In the genomic region with DNA sequence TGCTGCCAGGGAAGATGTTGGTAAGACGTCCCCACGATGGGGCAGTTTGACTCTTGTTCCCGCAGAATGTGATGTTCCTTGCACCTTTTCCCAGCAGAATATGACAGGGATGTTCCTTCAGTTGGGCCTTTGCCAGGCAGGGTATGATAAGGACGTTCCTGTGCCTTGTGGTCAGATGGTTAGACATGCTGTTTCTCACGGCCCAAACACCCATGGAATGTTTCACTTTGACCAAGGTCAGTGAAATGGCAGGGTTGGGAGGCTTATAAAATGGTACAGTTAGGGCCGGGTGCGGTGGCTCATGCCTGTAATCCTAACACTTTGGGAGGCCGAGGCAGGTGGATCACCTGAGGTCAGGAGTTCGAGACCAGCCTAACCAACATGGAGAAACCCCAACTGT, we compare ENCODE assay signal across 21 cellular contexts. TPM values are rescaled to one million over a fixed set of nuclear protein-coding genes. Genes with fewer than 3 reads are reported as not detected.
A peak's percentile ranks its signal among the peaks of the same experiment; 100 is the strongest.
DNase-seq lines count a peak whose midpoint lies in the region; TF ChIP-seq lines count a peak whose summit lies in the region.
"Had no signal": no experiment of that assay in that cellular context is flagged by ENCODE, and none has a peak within 500 bp of the region (broad histone marks: within the 10 kb centered on the region; RNA-seq: fewer than 3 reads in every experiment).

No MANE protein-coding gene starts in this region.

- DNase-seq in A172 (ENCODE audit: low spot score) (peak; percentile 96), GM04504 (ENCODE audit: low read depth) (peak; percentile 42), SK-N-SH (no peak), fibroblast of villous mesenchyme (ENCODE audit: low read depth) (peak; percentile 74), glutamatergic neuron (no peak), OCI-M1 (lab: John Stamatoyannopoulos, UW) (no peak), HuH-7.5 (ENCODE audit: low spot score) (no peak)
- no peak for DNase-seq in activated CD4-positive, alpha-beta T cell treated with anti-CD3 and anti-CD28 coated beads for 48 hours
- DNase-seq: activated CD4-positive, alpha-beta memory T cell treated with anti-CD3 and anti-CD28 coated beads for 36 hours; activated T-cell treated with anti-CD3 and anti-CD28 coated beads, Interleukin-2, amount 50 U/mL, for 4 hours; CD8-positive, alpha-beta memory T cell; NCI-H1105 treated with DMSO at 0.1 percent for 48 hours; NCI-H2171; NCI-H748 treated with DMSO at 0.1 percent for 48 hours; stimulated activated naive CD4-positive, alpha-beta T cell treated with Interleukin-2 at 50 U/mL for 16 hours; upper lobe of left lung had no signal

- no peaks in the 10 kb centered on the region for H3K9me2 ChIP-seq in SK-N-SH

- POLR2A ChIA-PET in SK-N-SH (lab: Yijun Ruan, JAX), result no interaction called here

- H3K27ac ChIP-seq in SK-N-SH (ENCODE audit: low read depth in 2 of 2, low read length in 1 of 2), result peak overlapping the region in 1 of 2 experiments; percentile 42; a peak in 2 of 4 replicates
- H3K27ac ChIP-seq: KMS-11, neural progenitor cell, upper lobe of left lung had no signal

- H3K4me2 ChIP-seq in SK-N-SH, result peak overlapping the region; percentile 30; the same call in 1 of the 2 replicates
- H3K4me2 ChIP-seq: KMS-11, neural progenitor cell had no signal

- peak in 1 of 2 experiments; percentile 73; a peak in 1 of 4 replicates for TF ChIP-seq EP300 in SK-N-SH (IDR thresholded peaks at IDR 0.05; ENCODE audit: borderline replicate concordance in 1 of 2, low read depth in 1 of 2, low read length in 1 of 2)

- 78% methylated on average over 9 of the region's 9 CpGs for WGBS in SK-N-SH (ENCODE audit: low lambda C conversion rate)

- H3K9me3 ChIP-seq in SK-N-SH, result no peaks in the 10 kb centered on the region
- H3K9me3 ChIP-seq: upper lobe of left lung had no signal

- H4K20me1 ChIP-seq in SK-N-SH (ENCODE audit: insufficient read depth), result no peaks in the 10 kb centered on the region

- peaks cover 0 to 5% of the 10 kb centered on the region in 2 experiments; a peak in 1 of 4 replicates for H3K4me1 ChIP-seq in SK-N-SH (ENCODE audit: control insufficient read depth in 1 of 2, insufficient read depth in 2 of 2, low read depth in 1 of 2, low read length in 1 of 2)
- H3K4me1 ChIP-seq: neural progenitor cell, upper lobe of left lung had no signal

- H3K36me3 Mint-ChIP-seq in glutamatergic neuron (ENCODE audit: unreplicated experiment), result no peaks in the 10 kb centered on the region
- H3K36me3 Mint-ChIP-seq: activated CD4-positive, alpha-beta memory T cell treated with anti-CD3 and anti-CD28 coated beads for 36 hours; activated naive CD4-positive, alpha-beta T cell treated with anti-CD3 and anti-CD28 coated beads, Interleukin-2, amount 50 U/mL, for 24 hours; CD8-positive, alpha-beta memory T cell; mesothelial cell of epicardium; neural progenitor cell had no signal

- no peaks in the 10 kb centered on the region for H3K27me3 ChIP-seq in SK-N-SH (ENCODE audit: insufficient read depth)
- H3K27me3 ChIP-seq: neural progenitor cell, upper lobe of left lung had no signal

- H3K27ac Mint-ChIP-seq in glutamatergic neuron (ENCODE audit: unreplicated experiment), result no peak overlapping the region
- H3K27ac Mint-ChIP-seq: activated CD4-positive, alpha-beta memory T cell treated with anti-CD3 and anti-CD28 coated beads for 36 hours; activated naive CD4-positive, alpha-beta T cell treated with anti-CD3 and anti-CD28 coated beads, Interleukin-2, amount 50 U/mL, for 24 hours; CD8-positive, alpha-beta memory T cell; mesothelial cell of epicardium; neural progenitor cell had no signal

- CTCF ChIA-PET in SK-N-SH (lab: Yijun Ruan, JAX), result interaction anchor here (0.6 to 2.4 kb wide), 5 partner anchors 10 to 1989 kb away, joined by 3 to 18 read pairs (median 3); no protein-coding TSS in a partner anchor

- no peak overlapping the region for H3K4me3 Mint-ChIP-seq in glutamatergic neuron (ENCODE audit: unreplicated experiment)
- H3K4me3 Mint-ChIP-seq: activated CD4-positive, alpha-beta memory T cell treated with anti-CD3 and anti-CD28 coated beads for 36 hours; activated naive CD4-positive, alpha-beta T cell treated with anti-CD3 and anti-CD28 coated beads, Interleukin-2, amount 50 U/mL, for 24 hours; activated T-cell treated with anti-CD3 and anti-CD28 coated beads, Interleukin-2, amount 50 U/mL, for 4 hours; CD8-positive, alpha-beta memory T cell; mesothelial cell of epicardium; neural progenitor cell had no signal

- TF ChIP-seq RAD21 in SK-N-SH (IDR thresholded peaks at IDR 0.05; ENCODE audit: low read length), result no peak

- no peak for TF ChIP-seq CTCF in SK-N-SH (IDR thresholded peaks at IDR 0.05)
- no peak for TF ChIP-seq CTCF in fibroblast of villous mesenchyme (IDR thresholded peaks at IDR 0.05; ENCODE audit: insufficient read depth, low read depth, low read length)
- no peak for TF ChIP-seq CTCF in glutamatergic neuron (IDR thresholded peaks at IDR 0.05; ENCODE audit: partially characterized antibody, unreplicated experiment)

- no peak overlapping the region for H2AFZ ChIP-seq in SK-N-SH (ENCODE audit: low read depth)
- H2AFZ ChIP-seq: neural progenitor cell had no signal

- H3K4me3 ChIP-seq in SK-N-SH (ENCODE audit: low read depth in 2 of 2, low read length in 1 of 2) (no peak overlapping the region), fibroblast of villous mesenchyme (ENCODE audit: low read depth, low read length) (no peak overlapping the region)
- H3K4me3 ChIP-seq: GM12878, neural progenitor cell, upper lobe of left lung had no signal

- peak overlapping the region; percentile 19 for H3K9ac ChIP-seq in SK-N-SH
- H3K9ac ChIP-seq: KMS-11, neural progenitor cell had no signal

- H3K79me2 ChIP-seq in SK-N-SH (ENCODE audit: insufficient read depth), result no peaks in the 10 kb centered on the region

- H3K4me1 Mint-ChIP-seq in glutamatergic neuron (ENCODE audit: low read depth, unreplicated experiment), result peaks cover 3% of the 10 kb centered on the region
- H3K4me1 Mint-ChIP-seq: activated naive CD4-positive, alpha-beta T cell treated with anti-CD3 and anti-CD28 coated beads, Interleukin-2, amount 50 U/mL, for 24 hours; CD8-positive, alpha-beta memory T cell; mesothelial cell of epicardium; neural progenitor cell had no signal

- H3K9me3 Mint-ChIP-seq in glutamatergic neuron (ENCODE audit: unreplicated experiment), result no peaks in the 10 kb centered on the region
- H3K9me3 Mint-ChIP-seq: activated CD4-positive, alpha-beta memory T cell treated with anti-CD3 and anti-CD28 coated beads for 36 hours; activated naive CD4-positive, alpha-beta T cell treated with anti-CD3 and anti-CD28 coated beads, Interleukin-2, amount 50 U/mL, for 24 hours; activated T-cell treated with anti-CD3 and anti-CD28 coated beads, Interleukin-2, amount 50 U/mL, for 4 hours; CD8-positive, alpha-beta memory T cell; mesothelial cell of epicardium; neural progenitor cell had no signal

- H3F3A ChIP-seq in SK-N-SH (replicated peaks; ENCODE audit: insufficient read depth), result no peaks in the 10 kb centered on the region

- no peaks in the 10 kb centered on the region for H3K27me3 Mint-ChIP-seq in glutamatergic neuron (ENCODE audit: unreplicated experiment)

- no peaks in the 10 kb centered on the region for H3K36me3 ChIP-seq in SK-N-SH (replicated peaks in 1 of 2; ENCODE audit: control insufficient read depth in 1 of 2, insufficient read depth in 2 of 2, low read length in 1 of 2)
- H3K36me3 ChIP-seq: neural progenitor cell, upper lobe of left lung had no signal

TF ChIP-seq in SK-N-SH, 30 proteins besides CTCF, POLR2A, EP300 and RAD21 (continues in another document):
- TF ChIP-seq NRF1 (IDR thresholded peaks at IDR 0.05; ENCODE audit: low read depth, low read length) (no peak), RXRA (IDR thresholded peaks at IDR 0.05; ENCODE audit: borderline replicate concordance, low read depth) (peak; percentile 68; the same call in 1 of the 2 replicates), SMC3 (IDR thresholded peaks at IDR 0.05; ENCODE audit: low read depth, low read length) (no peak), FOSL2 (IDR thresholded peaks at IDR 0.05; ENCODE audit: borderline replicate concordance, low read depth) (peak; percentile 33; the same call in 1 of the 2 replicates), FOXJ3 (CRISPR knock-in tag; IDR thresholded peaks at IDR 0.05) (no peak), EZH2phosphoT487 (IDR thresholded peaks at IDR 0.05; ENCODE audit: borderline replicate concordance, low read depth) (no peak), NFIC (IDR thresholded peaks at IDR 0.05; ENCODE audit: borderline replicate concordance) (peak; percentile 70), TCF12 (IDR thresholded peaks at IDR 0.05) (peak; percentile 54)
- TF ChIP-seq, protein P1, sequence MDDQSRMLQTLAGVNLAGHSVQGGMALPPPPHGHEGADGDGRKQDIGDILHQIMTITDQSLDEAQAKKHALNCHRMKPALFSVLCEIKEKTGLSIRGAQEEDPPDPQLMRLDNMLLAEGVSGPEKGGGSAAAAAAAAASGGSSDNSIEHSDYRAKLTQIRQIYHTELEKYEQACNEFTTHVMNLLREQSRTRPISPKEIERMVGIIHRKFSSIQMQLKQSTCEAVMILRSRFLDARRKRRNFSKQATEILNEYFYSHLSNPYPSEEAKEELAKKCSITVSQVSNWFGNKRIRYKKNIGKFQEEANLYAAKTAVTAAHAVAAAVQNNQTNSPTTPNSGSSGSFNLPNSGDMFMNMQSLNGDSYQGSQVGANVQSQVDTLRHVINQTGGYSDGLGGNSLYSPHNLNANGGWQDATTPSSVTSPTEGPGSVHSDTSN (IDR thresholded peaks at IDR 0.05), result peak; percentile 44
- TF ChIP-seq, protein P2, sequence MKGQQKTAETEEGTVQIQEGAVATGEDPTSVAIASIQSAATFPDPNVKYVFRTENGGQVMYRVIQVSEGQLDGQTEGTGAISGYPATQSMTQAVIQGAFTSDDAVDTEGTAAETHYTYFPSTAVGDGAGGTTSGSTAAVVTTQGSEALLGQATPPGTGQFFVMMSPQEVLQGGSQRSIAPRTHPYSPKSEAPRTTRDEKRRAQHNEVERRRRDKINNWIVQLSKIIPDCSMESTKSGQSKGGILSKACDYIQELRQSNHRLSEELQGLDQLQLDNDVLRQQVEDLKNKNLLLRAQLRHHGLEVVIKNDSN (IDR thresholded peaks at IDR 0.05; ENCODE audit: borderline replicate concordance, low read depth), result no peak

RNA-seq across cellular contexts. Expression of a gene that starts 40.3 kb away (rescaled TPM):
- 91.4 and 112 TPM in 2 replicates for total RNA-seq in A172 (2014; rRNA removed; shearing (Covaris generic))
- 60.5 and 81.6 TPM in 2 replicates for polyA plus RNA-seq in SK-N-SH (2012; rRNA removed)
- polyA plus RNA-seq in SK-N-SH (2012; cell fraction: cytosol; rRNA removed), result 74.0 and 87.5 TPM in 2 replicates
- polyA plus RNA-seq in SK-N-SH (2012; cell fraction: nucleus; rRNA removed), result 59.0 and 95.1 TPM in 2 replicates
- total RNA-seq in fibroblast of villous mesenchyme (61.2 and 66.1 TPM in 2 replicates), glutamatergic neuron (ENCODE audit: unreplicated experiment) (71.5 TPM)

Comparison
In these comparisons a context has a peak if more than half of its experiments do, and no peak if none do; other contexts are left out.
1. DNase-seq: peak in A172 (single experiment), GM04504 (single experiment) and fibroblast of villous mesenchyme (single experiment); none in SK-N-SH (single experiment), glutamatergic neuron (single experiment), OCI-M1 (single experiment), HuH-7.5 (single experiment) and activated CD4-positive, alpha-beta T cell treated with anti-CD3 and anti-CD28 coated beads for 48 hours (single experiment).